In the genomic region with DNA sequence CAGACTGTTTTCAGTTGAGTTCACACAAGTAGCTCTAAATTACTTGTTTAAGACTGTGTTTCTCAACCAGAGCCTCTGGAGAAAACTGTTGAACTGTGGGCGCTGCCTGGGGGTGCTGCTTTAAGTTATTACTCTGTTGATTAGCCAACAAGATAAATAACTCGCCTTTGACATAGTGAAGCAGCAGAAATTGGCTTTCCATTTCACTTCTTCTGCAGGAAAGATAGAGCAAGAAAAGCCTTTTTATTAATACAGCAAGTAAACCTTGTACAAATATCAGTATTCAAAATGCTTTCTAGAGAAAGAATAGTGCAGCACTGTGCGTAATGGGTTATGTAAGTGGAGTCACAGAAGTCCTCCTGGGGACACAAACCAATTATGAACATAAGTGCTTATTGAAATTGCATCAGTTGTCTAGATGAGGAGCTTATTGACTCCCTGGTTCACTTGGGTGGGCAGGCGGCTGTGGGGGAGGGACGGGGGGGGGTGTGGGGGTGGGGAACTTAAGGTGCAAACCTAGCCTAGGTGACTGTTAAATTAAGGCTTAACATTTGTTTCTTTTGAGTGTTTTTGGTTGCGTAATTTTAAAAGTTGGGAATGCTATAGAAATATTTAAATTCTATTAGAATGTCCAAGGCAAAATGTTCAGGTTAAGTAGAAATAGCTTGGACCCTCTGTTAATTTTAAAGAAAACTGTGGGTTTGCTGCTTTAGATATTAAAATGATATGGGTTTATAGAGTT, we compare ENCODE assay signal across 8 cellular contexts. TPM values are rescaled to one million over a fixed set of nuclear protein-coding genes. Genes with fewer than 3 reads are reported as not detected.
DNase-seq lines count a peak whose midpoint lies in the region; ATAC-seq, FAIRE-seq and TF ChIP-seq lines count a peak whose summit lies in the region.

No MANE protein-coding gene starts in this region.

- no peaks in the 10 kb centered on the region for H3K9me3 ChIP-seq in CD4-positive, alpha-beta T cell (ENCODE audit: control insufficient read depth, low read length)
- no peaks in the 10 kb centered on the region for H3K9me3 ChIP-seq in SK-N-MC (ENCODE audit: low read depth, low read length)
- no peaks in the 10 kb centered on the region for H3K9me3 ChIP-seq in MM.1S (replicated peaks; ENCODE audit: insufficient read depth, low read length)

- no peaks in the 10 kb centered on the region for H3K27me3 ChIP-seq in CD4-positive, alpha-beta T cell (ENCODE audit: control insufficient read depth, insufficient read depth, low read length)
- H3K27me3 ChIP-seq in rectal smooth muscle tissue (ENCODE audit: control insufficient read depth, insufficient read depth, low read length) (no peaks in the 10 kb centered on the region), MM.1S (replicated peaks; ENCODE audit: insufficient read depth, low read length) (no peaks in the 10 kb centered on the region)

- H3K4me3 ChIP-seq in SK-N-MC, result peak overlapping the region; percentile 51
- no peak overlapping the region for H3K4me3 ChIP-seq in rectal smooth muscle tissue (ENCODE audit: low read length)
- H3K4me3 ChIP-seq in MM.1S (ENCODE audit: low read length), result no peak overlapping the region

- intact Hi-C loops in CD4-positive, alpha-beta T cell (cut with DNase I, micrococcal nuclease), result loop anchor here in 1 of 2 experiments (10.0 kb wide), 1 partner anchor 88 kb away; no protein-coding TSS in a partner anchor
- intact Hi-C loops in left cardiac atrium (cut with DNase I), result no loop called here

- H3K9me2 ChIP-seq in MM.1S (replicated peaks; ENCODE audit: insufficient read depth, low read length), result no peaks in the 10 kb centered on the region

- H3K4me1 Mint-ChIP-seq in CD4-positive, alpha-beta T cell (ENCODE audit: low read depth), result peaks cover 78% of the 10 kb centered on the region

- H3K79me2 ChIP-seq in MM.1S (ENCODE audit: low read length), result peaks cover 93% of the 10 kb centered on the region

- H3K36me3 ChIP-seq in SK-N-MC (ENCODE audit: insufficient read depth, low read length) (peaks cover 7% of the 10 kb centered on the region), rectal smooth muscle tissue (ENCODE audit: control insufficient read depth, insufficient read depth, low read length) (no peaks in the 10 kb centered on the region), MM.1S (replicated peaks; ENCODE audit: insufficient read depth, low read length) (no peaks in the 10 kb centered on the region)

- H2AFZ ChIP-seq in MM.1S (ENCODE audit: low read length), result no peak overlapping the region

- H4K20me1 ChIP-seq in MM.1S (ENCODE audit: insufficient read depth, low read length), result peaks cover 15% of the 10 kb centered on the region

- H3K9ac ChIP-seq in SK-N-MC (ENCODE audit: insufficient read length) (peak overlapping the region; percentile 32), rectal smooth muscle tissue (ENCODE audit: low read length) (no peak overlapping the region), MM.1S (ENCODE audit: low read length) (no peak overlapping the region)

- no peaks in the 10 kb centered on the region for H3F3A ChIP-seq in MM.1S (ENCODE audit: insufficient read depth, low read length)

- FAIRE-seq in GM12891 (lab: Jason Lieb, UNC), result no peak

- H3K36me3 Mint-ChIP-seq in CD4-positive, alpha-beta T cell (ENCODE audit: low read depth), result peaks cover 10% of the 10 kb centered on the region

- peak overlapping the region; percentile 10 for H3K27ac Mint-ChIP-seq in CD4-positive, alpha-beta T cell

- no peaks in the 10 kb centered on the region for H3K27me3 Mint-ChIP-seq in CD4-positive, alpha-beta T cell

- POLR2A ChIA-PET in CD4-positive, alpha-beta T cell (lab: Charles Lee), result no interaction called here

- TF ChIP-seq POLR2A in GM12891 (IDR thresholded peaks at IDR 0.05; ENCODE audit: low read depth, low read length), result no peak

- H3K4me1 ChIP-seq in rectal smooth muscle tissue (ENCODE audit: control insufficient read depth, insufficient read depth, low read length) (peaks cover 27% of the 10 kb centered on the region), MM.1S (ENCODE audit: low read length) (peaks cover 6% of the 10 kb centered on the region)

- no peak overlapping the region for H3K27ac ChIP-seq in CD4-positive, alpha-beta T cell (ENCODE audit: low read depth, low read length)
- H3K27ac ChIP-seq in SK-N-MC (peak overlapping the region; percentile 83), rectal smooth muscle tissue (ENCODE audit: low read depth, low read length) (peak overlapping the region; percentile 44), MM.1S (ENCODE audit: low read length) (no peak overlapping the region)

- ATAC-seq in CD4-positive, alpha-beta T cell (ENCODE audit: poor library complexity), result no peak
- peak; percentile 44 to 64 for ATAC-seq in left cardiac atrium

- no peak overlapping the region for H3K4me2 ChIP-seq in MM.1S (ENCODE audit: low read depth, low read length)

- CTCF ChIA-PET in CD4-positive, alpha-beta T cell (lab: Charles Lee), result no interaction called here

- no peaks in the 10 kb centered on the region for H3K9me3 Mint-ChIP-seq in CD4-positive, alpha-beta T cell

- H3K4me3 Mint-ChIP-seq in CD4-positive, alpha-beta T cell, result no peak overlapping the region

- no peak for TF ChIP-seq CTCF in CD4-positive, alpha-beta T cell (IDR thresholded peaks at IDR 0.05)
- TF ChIP-seq CTCF in MM.1S (IDR thresholded peaks at IDR 0.05; ENCODE audit: low read length), result no peak

- no peak for DNase-seq in CD4-positive, alpha-beta T cell
- DNase-seq in SK-N-MC (ENCODE audit: low read depth, low spot score) (peak; percentile 55), left cardiac atrium (no peak), A172 (ENCODE audit: low spot score) (no peak), MM.1S (no peak), GM12891 (ENCODE audit: insufficient read length, low spot score) (no peak)
- no peak for DNase-seq in activated CD4-positive, alpha-beta T cell treated with anti-CD3 and anti-CD28 coated beads, Interleukin-2, amount 50 U/mL, for 4 hours

TF ChIP-seq in GM12891, 5 proteins besides CTCF, POLR2A, EP300 and RAD21:
- TF ChIP-seq POLR2AphosphoS5 (IDR thresholded peaks at IDR 0.05; ENCODE audit: low read depth, low read length), result no peak
- no peak for TF ChIP-seq TAF1 (IDR thresholded peaks at IDR 0.05; ENCODE audit: low read depth, low read length)
- TF ChIP-seq PAX5 (IDR thresholded peaks at IDR 0.05; ENCODE audit: insufficient read depth, low read length, severe bottlenecking), result no peak
- no peak for TF ChIP-seq SPI1 (IDR thresholded peaks at IDR 0.05; ENCODE audit: low read depth, low read length)
- TF ChIP-seq POU2F2 (IDR thresholded peaks at IDR 0.05; ENCODE audit: low read depth, low read length), result no peak

RNA-seq across cellular contexts. Expression of a gene that starts 6.3 kb away (rescaled TPM):
- 10 to 100 TPM; 21.7 to 24.9 TPM for total RNA-seq in CD4-positive, alpha-beta T cell
- 10 to 100 TPM; 21.3 to 30.7 TPM for total RNA-seq in left cardiac atrium
- total RNA-seq in A172 (2014; rRNA removed; shearing (Covaris generic)), result 42.4 and 43.6 TPM in 2 replicates
- 5.0 TPM for polyA plus RNA-seq in GM12891 (2012; ENCODE audit: low read depth, missing spikeins)

Comparison
In these comparisons a context has a peak if more than half of its experiments do, and no peak if none do; other contexts are left out.
1. H3K27ac ChIP-seq: peak in SK-N-MC (single experiment) and rectal smooth muscle tissue (single experiment); none in CD4-positive, alpha-beta T cell (single experiment) and MM.1S (single experiment).